1 cellular context compared by ENCODE assay signal in genomic region chr19:1605236-1606137, GRCh38.
A peak's percentile ranks its signal among the peaks of the same experiment; 100 is the strongest.
TF ChIP-seq lines count a peak whose summit lies in the region.

Gene UQCR11 (minus strand): TSS chr19:1605462. CDS start chr19:1605409, 53 bp downstream.

TF ChIP-seq in WTC11, 78 proteins besides CTCF, POLR2A, EP300 and RAD21 (continued from another document):
- TF ChIP-seq FOXP4 (CRISPR knock-in tag; IDR thresholded peaks at IDR 0.05) (no peak), ZNF423 (CRISPR knock-in tag; IDR thresholded peaks at IDR 0.05) (no peak), ZNF425 (CRISPR knock-in tag; conservative IDR thresholded peaks at IDR 0.05) (no peak), ZNF263 (CRISPR knock-in tag; IDR thresholded peaks at IDR 0.05; ENCODE audit: low read depth) (no peak), ELF4 (CRISPR knock-in tag; IDR thresholded peaks at IDR 0.05; ENCODE audit: low read depth) (no peak), CBFB (CRISPR knock-in tag; IDR thresholded peaks at IDR 0.05; ENCODE audit: low read depth) (0 out of 2 replicates have a peak, but pooled peaks have one; percentile 36), NFE2L1 (CRISPR knock-in tag; IDR thresholded peaks at IDR 0.05) (no peak), MAX (CRISPR knock-in tag; IDR thresholded peaks at IDR 0.05) (peak; percentile 55; the same call in 1 of the 2 replicates), RELA (CRISPR knock-in tag; IDR thresholded peaks at IDR 0.05; ENCODE audit: borderline replicate concordance) (no peak), ZNF396 (CRISPR knock-in tag; IDR thresholded peaks at IDR 0.05; ENCODE audit: borderline replicate concordance) (no peak), JAZF1 (CRISPR knock-in tag; IDR thresholded peaks at IDR 0.05) (no peak), NFYB (CRISPR knock-in tag; conservative IDR thresholded peaks at IDR 0.05; ENCODE audit: low read depth) (no peak), IRF2 (CRISPR knock-in tag; IDR thresholded peaks at IDR 0.05; ENCODE audit: borderline replicate concordance, low read depth) (no peak), RORB (CRISPR knock-in tag; IDR thresholded peaks at IDR 0.05) (no peak), SMAD3 (CRISPR knock-in tag; IDR thresholded peaks at IDR 0.05; ENCODE audit: borderline replicate concordance) (no peak), OVOL2 (CRISPR knock-in tag; IDR thresholded peaks at IDR 0.05; ENCODE audit: borderline replicate concordance) (no peak), USF1 (CRISPR knock-in tag; IDR thresholded peaks at IDR 0.05) (peak; percentile 92), USF2 (CRISPR knock-in tag; IDR thresholded peaks at IDR 0.05) (peak; percentile 94), CREM (CRISPR knock-in tag; IDR thresholded peaks at IDR 0.05) (no peak), GTF2I (CRISPR knock-in tag; conservative IDR thresholded peaks at IDR 0.05) (no peak), ESRRA (CRISPR knock-in tag; IDR thresholded peaks at IDR 0.05; ENCODE audit: borderline replicate concordance) (no peak), ATF6 (CRISPR knock-in tag; IDR thresholded peaks at IDR 0.05) (no peak), ZNF281 (CRISPR knock-in tag; IDR thresholded peaks at IDR 0.05) (no peak), ZBTB43 (CRISPR knock-in tag; IDR thresholded peaks at IDR 0.05) (0 out of 2 replicates have a peak, but pooled peaks have one; percentile 51), ZNF512 (CRISPR knock-in tag; IDR thresholded peaks at IDR 0.05; ENCODE audit: borderline replicate concordance) (no peak), ZNF219 (CRISPR knock-in tag; IDR thresholded peaks at IDR 0.05; ENCODE audit: borderline replicate concordance) (no peak), MYBL2 (CRISPR knock-in tag; IDR thresholded peaks at IDR 0.05) (no peak), ZMAT4 (CRISPR knock-in tag; IDR thresholded peaks at IDR 0.05) (no peak), TEAD4 (CRISPR knock-in tag; IDR thresholded peaks at IDR 0.05) (no peak), PREB (CRISPR knock-in tag; IDR thresholded peaks at IDR 0.05; ENCODE audit: borderline replicate concordance) (no peak), ATF3 (CRISPR knock-in tag; conservative IDR thresholded peaks at IDR 0.05) (no peak)
